1 cellular context compared by ENCODE assay signal in the genomic region with DNA sequence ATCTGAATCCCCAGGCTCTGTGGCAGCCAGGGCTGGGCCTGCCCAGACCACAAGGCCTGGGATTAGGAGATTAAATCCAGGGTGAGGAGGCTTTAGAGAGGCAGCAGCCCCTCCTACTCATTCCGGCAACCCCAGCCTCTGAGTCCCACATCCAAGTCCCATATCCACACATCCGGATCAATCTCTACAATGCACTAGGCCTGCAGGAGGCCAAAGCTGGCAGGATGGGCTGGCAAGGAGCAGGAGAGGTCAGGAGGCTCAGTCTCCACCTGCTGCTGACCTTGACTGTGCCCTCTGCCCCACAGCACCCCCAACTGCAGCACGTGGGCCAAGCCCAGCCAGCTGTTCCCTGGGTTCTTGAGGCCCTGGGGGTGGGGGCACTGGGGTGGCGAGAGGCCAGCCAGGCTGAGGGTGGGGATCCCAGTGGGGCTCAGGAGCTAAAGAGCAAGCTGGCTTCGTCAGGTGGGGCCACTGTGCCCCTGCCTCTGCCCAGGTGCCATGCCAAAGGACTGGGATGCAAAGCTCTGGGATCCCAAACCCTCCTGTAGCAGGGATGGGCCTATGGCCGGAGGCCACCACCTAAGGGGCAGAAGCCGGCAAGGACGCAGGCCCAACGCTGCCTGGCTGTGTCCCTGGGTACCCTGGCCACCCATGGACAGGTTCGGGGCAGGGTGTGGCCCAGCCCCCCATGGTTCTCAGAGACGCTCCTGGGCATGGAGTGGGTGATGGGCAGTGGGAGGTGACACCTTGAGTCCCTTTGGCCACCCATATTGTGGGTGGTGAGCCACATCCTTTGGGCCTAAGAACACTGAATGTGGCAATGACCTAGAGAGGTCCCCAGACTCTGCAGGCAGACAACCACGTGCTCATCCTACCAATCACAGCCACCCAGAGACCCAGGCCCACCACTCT.
TF ChIP-seq lines count a peak whose summit lies in the region.

No MANE protein-coding gene starts in this region.

TF ChIP-seq in GM23338, 12 proteins besides CTCF, POLR2A, EP300 and RAD21:
- TF ChIP-seq, protein P1, sequence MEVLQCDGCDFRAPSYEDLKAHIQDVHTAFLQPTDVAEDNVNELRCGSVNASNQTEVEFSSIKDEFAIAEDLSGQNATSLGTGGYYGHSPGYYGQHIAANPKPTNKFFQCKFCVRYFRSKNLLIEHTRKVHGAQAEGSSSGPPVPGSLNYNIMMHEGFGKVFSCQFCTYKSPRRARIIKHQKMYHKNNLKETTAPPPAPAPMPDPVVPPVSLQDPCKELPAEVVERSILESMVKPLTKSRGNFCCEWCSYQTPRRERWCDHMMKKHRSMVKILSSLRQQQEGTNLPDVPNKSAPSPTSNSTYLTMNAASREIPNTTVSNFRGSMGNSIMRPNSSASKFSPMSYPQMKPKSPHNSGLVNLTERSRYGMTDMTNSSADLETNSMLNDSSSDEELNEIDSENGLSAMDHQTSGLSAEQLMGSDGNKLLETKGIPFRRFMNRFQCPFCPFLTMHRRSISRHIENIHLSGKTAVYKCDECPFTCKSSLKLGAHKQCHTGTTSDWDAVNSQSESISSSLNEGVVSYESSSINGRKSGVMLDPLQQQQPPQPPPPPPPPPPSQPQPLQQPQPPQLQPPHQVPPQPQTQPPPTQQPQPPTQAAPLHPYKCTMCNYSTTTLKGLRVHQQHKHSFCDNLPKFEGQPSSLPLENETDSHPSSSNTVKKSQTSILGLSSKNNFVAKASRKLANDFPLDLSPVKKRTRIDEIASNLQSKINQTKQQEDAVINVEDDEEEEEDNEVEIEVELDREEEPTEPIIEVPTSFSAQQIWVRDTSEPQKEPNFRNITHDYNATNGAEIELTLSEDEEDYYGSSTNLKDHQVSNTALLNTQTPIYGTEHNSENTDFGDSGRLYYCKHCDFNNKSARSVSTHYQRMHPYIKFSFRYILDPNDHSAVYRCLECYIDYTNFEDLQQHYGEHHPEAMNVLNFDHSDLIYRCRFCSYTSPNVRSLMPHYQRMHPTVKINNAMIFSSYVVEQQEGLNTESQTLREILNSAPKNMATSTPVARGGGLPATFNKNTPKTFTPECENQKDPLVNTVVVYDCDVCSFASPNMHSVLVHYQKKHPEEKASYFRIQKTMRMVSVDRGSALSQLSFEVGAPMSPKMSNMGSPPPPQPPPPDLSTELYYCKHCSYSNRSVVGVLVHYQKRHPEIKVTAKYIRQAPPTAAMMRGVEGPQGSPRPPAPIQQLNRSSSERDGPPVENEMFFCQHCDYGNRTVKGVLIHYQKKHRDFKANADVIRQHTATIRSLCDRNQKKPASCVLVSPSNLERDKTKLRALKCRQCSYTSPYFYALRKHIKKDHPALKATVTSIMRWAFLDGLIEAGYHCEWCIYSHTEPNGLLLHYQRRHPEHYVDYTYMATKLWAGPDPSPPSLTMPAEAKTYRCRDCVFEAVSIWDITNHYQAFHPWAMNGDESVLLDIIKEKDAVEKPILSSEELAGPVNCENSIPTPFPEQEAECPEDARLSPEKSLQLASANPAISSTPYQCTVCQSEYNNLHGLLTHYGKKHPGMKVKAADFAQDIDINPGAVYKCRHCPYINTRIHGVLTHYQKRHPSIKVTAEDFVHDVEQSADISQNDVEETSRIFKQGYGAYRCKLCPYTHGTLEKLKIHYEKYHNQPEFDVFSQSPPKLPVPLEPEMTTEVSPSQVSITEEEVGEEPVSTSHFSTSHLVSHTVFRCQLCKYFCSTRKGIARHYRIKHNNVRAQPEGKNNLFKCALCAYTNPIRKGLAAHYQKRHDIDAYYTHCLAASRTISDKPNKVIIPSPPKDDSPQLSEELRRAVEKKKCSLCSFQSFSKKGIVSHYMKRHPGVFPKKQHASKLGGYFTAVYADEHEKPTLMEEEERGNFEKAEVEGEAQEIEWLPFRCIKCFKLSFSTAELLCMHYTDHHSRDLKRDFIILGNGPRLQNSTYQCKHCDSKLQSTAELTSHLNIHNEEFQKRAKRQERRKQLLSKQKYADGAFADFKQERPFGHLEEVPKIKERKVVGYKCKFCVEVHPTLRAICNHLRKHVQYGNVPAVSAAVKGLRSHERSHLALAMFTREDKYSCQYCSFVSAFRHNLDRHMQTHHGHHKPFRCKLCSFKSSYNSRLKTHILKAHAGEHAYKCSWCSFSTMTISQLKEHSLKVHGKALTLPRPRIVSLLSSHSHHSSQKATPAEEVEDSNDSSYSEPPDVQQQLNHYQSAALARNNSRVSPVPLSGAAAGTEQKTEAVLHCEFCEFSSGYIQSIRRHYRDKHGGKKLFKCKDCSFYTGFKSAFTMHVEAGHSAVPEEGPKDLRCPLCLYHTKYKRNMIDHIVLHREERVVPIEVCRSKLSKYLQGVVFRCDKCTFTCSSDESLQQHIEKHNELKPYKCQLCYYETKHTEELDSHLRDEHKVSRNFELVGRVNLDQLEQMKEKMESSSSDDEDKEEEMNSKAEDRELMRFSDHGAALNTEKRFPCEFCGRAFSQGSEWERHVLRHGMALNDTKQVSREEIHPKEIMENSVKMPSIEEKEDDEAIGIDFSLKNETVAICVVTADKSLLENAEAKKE (CRISPR knock-in tag; IDR thresholded peaks at IDR 0.05), result no peak
- TF ChIP-seq EZH2 (IDR thresholded peaks at IDR 0.05; ENCODE audit: low read depth, unreplicated experiment), result no peak
- no peak for TF ChIP-seq ZNF331 (CRISPR knock-in tag; IDR thresholded peaks at IDR 0.05; ENCODE audit: low read depth)
- no peak for TF ChIP-seq CREB1 (CRISPR knock-in tag; IDR thresholded peaks at IDR 0.05; ENCODE audit: low read depth)
- TF ChIP-seq ZNF114 (CRISPR knock-in tag; IDR thresholded peaks at IDR 0.05), result no peak
- no peak for TF ChIP-seq JUNB (IDR thresholded peaks at IDR 0.05; ENCODE audit: unreplicated experiment)
- no peak for TF ChIP-seq POLR2AphosphoS5 (IDR thresholded peaks at IDR 0.05; ENCODE audit: low read depth)
- no peak for TF ChIP-seq NANOG (IDR thresholded peaks at IDR 0.05; ENCODE audit: borderline replicate concordance)
- TF ChIP-seq, protein P2, sequence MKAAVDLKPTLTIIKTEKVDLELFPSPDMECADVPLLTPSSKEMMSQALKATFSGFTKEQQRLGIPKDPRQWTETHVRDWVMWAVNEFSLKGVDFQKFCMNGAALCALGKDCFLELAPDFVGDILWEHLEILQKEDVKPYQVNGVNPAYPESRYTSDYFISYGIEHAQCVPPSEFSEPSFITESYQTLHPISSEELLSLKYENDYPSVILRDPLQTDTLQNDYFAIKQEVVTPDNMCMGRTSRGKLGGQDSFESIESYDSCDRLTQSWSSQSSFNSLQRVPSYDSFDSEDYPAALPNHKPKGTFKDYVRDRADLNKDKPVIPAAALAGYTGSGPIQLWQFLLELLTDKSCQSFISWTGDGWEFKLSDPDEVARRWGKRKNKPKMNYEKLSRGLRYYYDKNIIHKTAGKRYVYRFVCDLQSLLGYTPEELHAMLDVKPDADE (IDR thresholded peaks at IDR 0.05), result no peak
- no peak for TF ChIP-seq STAT1 (IDR thresholded peaks at IDR 0.05; ENCODE audit: unreplicated experiment)
- no peak for TF ChIP-seq EZH2phosphoT487 (IDR thresholded peaks at IDR 0.05; ENCODE audit: unreplicated experiment)
- TF ChIP-seq, protein P3, sequence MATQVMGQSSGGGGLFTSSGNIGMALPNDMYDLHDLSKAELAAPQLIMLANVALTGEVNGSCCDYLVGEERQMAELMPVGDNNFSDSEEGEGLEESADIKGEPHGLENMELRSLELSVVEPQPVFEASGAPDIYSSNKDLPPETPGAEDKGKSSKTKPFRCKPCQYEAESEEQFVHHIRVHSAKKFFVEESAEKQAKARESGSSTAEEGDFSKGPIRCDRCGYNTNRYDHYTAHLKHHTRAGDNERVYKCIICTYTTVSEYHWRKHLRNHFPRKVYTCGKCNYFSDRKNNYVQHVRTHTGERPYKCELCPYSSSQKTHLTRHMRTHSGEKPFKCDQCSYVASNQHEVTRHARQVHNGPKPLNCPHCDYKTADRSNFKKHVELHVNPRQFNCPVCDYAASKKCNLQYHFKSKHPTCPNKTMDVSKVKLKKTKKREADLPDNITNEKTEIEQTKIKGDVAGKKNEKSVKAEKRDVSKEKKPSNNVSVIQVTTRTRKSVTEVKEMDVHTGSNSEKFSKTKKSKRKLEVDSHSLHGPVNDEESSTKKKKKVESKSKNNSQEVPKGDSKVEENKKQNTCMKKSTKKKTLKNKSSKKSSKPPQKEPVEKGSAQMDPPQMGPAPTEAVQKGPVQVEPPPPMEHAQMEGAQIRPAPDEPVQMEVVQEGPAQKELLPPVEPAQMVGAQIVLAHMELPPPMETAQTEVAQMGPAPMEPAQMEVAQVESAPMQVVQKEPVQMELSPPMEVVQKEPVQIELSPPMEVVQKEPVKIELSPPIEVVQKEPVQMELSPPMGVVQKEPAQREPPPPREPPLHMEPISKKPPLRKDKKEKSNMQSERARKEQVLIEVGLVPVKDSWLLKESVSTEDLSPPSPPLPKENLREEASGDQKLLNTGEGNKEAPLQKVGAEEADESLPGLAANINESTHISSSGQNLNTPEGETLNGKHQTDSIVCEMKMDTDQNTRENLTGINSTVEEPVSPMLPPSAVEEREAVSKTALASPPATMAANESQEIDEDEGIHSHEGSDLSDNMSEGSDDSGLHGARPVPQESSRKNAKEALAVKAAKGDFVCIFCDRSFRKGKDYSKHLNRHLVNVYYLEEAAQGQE (IDR thresholded peaks at IDR 0.05; ENCODE audit: unreplicated experiment), result no peak
